In genomic region chr17:58591455-58591854, GRCh38 we compare ENCODE assay signal across 28 cellular contexts.
DNase-seq lines count a peak whose midpoint lies in the region; ATAC-seq, FAIRE-seq and TF ChIP-seq lines count a peak whose summit lies in the region.
"Had no signal": no experiment of that assay in that cellular context is flagged by ENCODE, and none has a peak within 500 bp of the region (broad histone marks: within the 10 kb centered on the region; RNA-seq: fewer than 3 reads in every experiment).

No MANE protein-coding gene starts in this region.

- 0 out of 2 replicates have a peak, but pooled peaks have one; percentile 4 for TF ChIP-seq CTCF in AG04450 (IDR thresholded peaks at IDR 0.05; ENCODE audit: low read depth, low read length)
- peak; percentile 53 for TF ChIP-seq CTCF in H9 (conservative IDR thresholded peaks at IDR 0.05)
- TF ChIP-seq CTCF in astrocyte (IDR thresholded peaks at IDR 0.05; ENCODE audit: insufficient read depth, low read depth, low read length): peak; percentile 5
- TF ChIP-seq CTCF in nephron (IDR thresholded peaks at IDR 0.05; ENCODE audit: unreplicated experiment in 3 of 3): peak in 2 of 3 experiments; percentile 16 to 31
- TF ChIP-seq CTCF in transverse colon (IDR thresholded peaks at IDR 0.05): no peak

- H3K23me2 ChIP-seq in H9 (ENCODE audit: insufficient read length, low read depth, low read length, poor library complexity, severe bottlenecking): no peaks in the 10 kb centered on the region

- H3K27me3 ChIP-seq in AG04450 (ENCODE audit: control insufficient read depth, insufficient read depth, low read length): no peaks in the 10 kb centered on the region
- no peaks in the 10 kb centered on the region for H3K27me3 ChIP-seq in H9 (ENCODE audit: insufficient read depth, low read length)
- no peaks in the 10 kb centered on the region for H3K27me3 ChIP-seq in astrocyte (ENCODE audit: insufficient read depth, low read length)
- H3K27me3 ChIP-seq in transverse colon: no peaks in the 10 kb centered on the region
- H3K27me3 ChIP-seq: left lung, SJSA1, vagina had no signal

- intact Hi-C loops in transverse colon (cut with DNase I; ENCODE audit: low total_unique reads): no loop called here

- ATAC-seq in GM19035 (IDR thresholded peaks at IDR 0.05; ENCODE audit: unreplicated experiment) (no peak), GM21367 (IDR thresholded peaks at IDR 0.05; ENCODE audit: unreplicated experiment) (no peak)
- ATAC-seq: activated naive CD8-positive, alpha-beta T cell treated with anti-CD3 and anti-CD28 coated beads, Interleukin-2, amount 50 U/mL, for 24 hours; left lung; natural killer cell; Panc1; stimulated activated naive B cell treated with anti-CD40 and anti-IgM and Interleukin-4, amounts not matched to agents 10 μg/mL and 1 μg/mL and 100 μg/mL, for 72 hours had no signal

- H3K4me3 ChIP-seq in AG04450 (ENCODE audit: low read depth, low read length) (no peak overlapping the region), astrocyte (ENCODE audit: insufficient read depth, low read depth, low read length) (no peak overlapping the region), transverse colon (no peak overlapping the region)
- H3K4me3 ChIP-seq: left lung, SJSA1, vagina had no signal

- H2BK15ac ChIP-seq in H9 (ENCODE audit: low read depth, low read length): no peak overlapping the region

- H3K4me3 Mint-ChIP-seq in H9: no peak overlapping the region
- no peak overlapping the region for H3K4me3 Mint-ChIP-seq in astrocyte (ENCODE audit: unreplicated experiment)
- no peak overlapping the region for H3K4me3 Mint-ChIP-seq in nephron
- H3K4me3 Mint-ChIP-seq: activated naive CD8-positive, alpha-beta T cell treated with anti-CD3 and anti-CD28 coated beads, Interleukin-2, amount 50 U/mL, for 24 hours; CD4-positive, alpha-beta memory T cell; natural killer cell; stimulated activated naive B cell treated with anti-CD40 and anti-IgM and Interleukin-4, amounts not matched to agents 10 μg/mL and 1 μg/mL and 100 μg/mL, for 72 hours had no signal

- FAIRE-seq in astrocyte (lab: Jason Lieb, UNC): no peak
- FAIRE-seq: GM12892, GM19239 had no signal

- H3K36me3 ChIP-seq in astrocyte (ENCODE audit: insufficient read depth, low read length) (no peaks in the 10 kb centered on the region), transverse colon (no peaks in the 10 kb centered on the region)
- H3K36me3 ChIP-seq: left lung, SJSA1, vagina had no signal

- H3K4me1 Mint-ChIP-seq in H9: peaks cover 4 to 6% of the 10 kb centered on the region in 2 experiments; a peak in 2 of 4 replicates
- no peaks in the 10 kb centered on the region for H3K4me1 Mint-ChIP-seq in astrocyte (ENCODE audit: low read depth, unreplicated experiment)
- no peaks in the 10 kb centered on the region for H3K4me1 Mint-ChIP-seq in nephron

- H4K5ac ChIP-seq in H9 (ENCODE audit: insufficient read length, low read depth, low read length): no peak overlapping the region

- no peak overlapping the region for H3K14ac ChIP-seq in H9 (ENCODE audit: insufficient read depth, low read length)

- CTCF ChIA-PET in AG04450 (lab: Charles Lee): no interaction called here

- H4K20me1 ChIP-seq in H9 (ENCODE audit: control insufficient read depth, insufficient read depth, insufficient read length) (no peaks in the 10 kb centered on the region), astrocyte (ENCODE audit: insufficient read depth, low read length) (no peaks in the 10 kb centered on the region)

- H3K56ac ChIP-seq in H9 (ENCODE audit: insufficient read length, low read depth, low read length): no peak overlapping the region

- H3K36me3 Mint-ChIP-seq in H9 (ENCODE audit: insufficient read depth in 1 of 3, low read depth in 3 of 3): no peaks in the 10 kb centered on the region
- H3K36me3 Mint-ChIP-seq in astrocyte (ENCODE audit: low read depth, unreplicated experiment): no peaks in the 10 kb centered on the region
- H3K36me3 Mint-ChIP-seq in nephron (ENCODE audit: low read depth): no peaks in the 10 kb centered on the region
- H3K36me3 Mint-ChIP-seq: CD4-positive, alpha-beta memory T cell; natural killer cell; stimulated activated naive B cell treated with anti-CD40 and anti-IgM and Interleukin-4, amounts not matched to agents 10 μg/mL and 1 μg/mL and 100 μg/mL, for 72 hours had no signal

- H2BK120ac ChIP-seq in H9 (ENCODE audit: low read depth, low read length, poor library complexity, severe bottlenecking): no peak overlapping the region

- in situ Hi-C loops in transverse colon (cut with MboI; ENCODE audit: low pct_ligation_motif_present in 1 of 4, low pct_unique_long_range_greater_than_20kb in 1 of 4, low sequenced_read_pairs in 3 of 4): loop anchor here in 3 of 4 donors (10.0 to 25.0 kb wide), 4 partner anchors 57 to 423 kb away; no protein-coding TSS in a partner anchor

- H3K27me3 Mint-ChIP-seq in H9 (ENCODE audit: low read depth) (no peaks in the 10 kb centered on the region), astrocyte (ENCODE audit: low read depth, unreplicated experiment) (no peaks in the 10 kb centered on the region), nephron (ENCODE audit: low read depth) (peaks cover 3% of the 10 kb centered on the region)
- H3K27me3 Mint-ChIP-seq: activated naive CD8-positive, alpha-beta T cell treated with anti-CD3 and anti-CD28 coated beads, Interleukin-2, amount 50 U/mL, for 24 hours had no signal

- H2AFZ ChIP-seq in H9 (ENCODE audit: low read length) (no peak overlapping the region), astrocyte (ENCODE audit: low read depth, low read length) (no peak overlapping the region)

- no peak overlapping the region for H3K23ac ChIP-seq in H9 (ENCODE audit: insufficient read length, low read depth, low read length)

- TF ChIP-seq EP300 in transverse colon (IDR thresholded peaks at IDR 0.05; ENCODE audit: low read depth): no peak

- no peak overlapping the region for H3K27ac ChIP-seq in AG04450 (ENCODE audit: low read depth, low read length)
- H3K27ac ChIP-seq in H9 (ENCODE audit: insufficient read length, low read depth, low read length): no peak overlapping the region
- no peak overlapping the region for H3K27ac ChIP-seq in astrocyte (ENCODE audit: low read depth, low read length)
- no peak overlapping the region for H3K27ac ChIP-seq in transverse colon
- H3K27ac ChIP-seq: left lung, SJSA1, vagina had no signal

- no CpG with 5 or more reads among the region's 6 CpGs for WGBS in H9 (ENCODE audit: extremely low coverage, insufficient read length, low lambda C conversion rate)
- 79 to 81% methylated on average over 3 to 6 of the region's 6 CpGs for WGBS in transverse colon (ENCODE audit: low coverage in 1 of 2), 2 donors

- no peak overlapping the region for H3K27ac Mint-ChIP-seq in H9
- no peak overlapping the region for H3K27ac Mint-ChIP-seq in astrocyte (ENCODE audit: unreplicated experiment)
- no peak overlapping the region for H3K27ac Mint-ChIP-seq in nephron
- H3K27ac Mint-ChIP-seq: activated naive CD8-positive, alpha-beta T cell treated with anti-CD3 and anti-CD28 coated beads, Interleukin-2, amount 50 U/mL, for 24 hours; CD4-positive, alpha-beta memory T cell; natural killer cell; stimulated activated naive B cell treated with anti-CD40 and anti-IgM and Interleukin-4, amounts not matched to agents 10 μg/mL and 1 μg/mL and 100 μg/mL, for 72 hours had no signal

- H3K4me1 ChIP-seq in H9 (ENCODE audit: insufficient read depth, low read length) (no peaks in the 10 kb centered on the region), astrocyte (ENCODE audit: insufficient read depth, low read length) (no peaks in the 10 kb centered on the region), transverse colon (no peaks in the 10 kb centered on the region)
- H3K4me1 ChIP-seq: left lung, SJSA1, vagina had no signal

- H2BK20ac ChIP-seq in H9 (ENCODE audit: low read depth, low read length, poor library complexity, severe bottlenecking): no peak overlapping the region

- H3K79me2 ChIP-seq in H9 (ENCODE audit: insufficient read depth, low read length): no peaks in the 10 kb centered on the region
- H3K79me2 ChIP-seq in astrocyte (ENCODE audit: insufficient read depth, low read length): no peaks in the 10 kb centered on the region

- H3K18ac ChIP-seq in H9 (ENCODE audit: insufficient read length, low read depth, low read length): no peak overlapping the region

- H2AK5ac ChIP-seq in H9 (ENCODE audit: insufficient read length, low read length): no peak overlapping the region

- DNase-seq in AG04450 (ENCODE audit: low read depth, low spot score) (no peak), H9 (no peak), astrocyte (ENCODE audit: low read depth) (no peak), transverse colon (no peak), SW480 (ENCODE audit: low spot score) (no peak)
- DNase-seq: activated CD4-positive, alpha-beta T cell treated with anti-CD3 and anti-CD28 coated beads, Interleukin-2, amount 50 U/mL, for 48 hours; activated CD4-positive, CD25-positive, alpha-beta regulatory T cell; activated effector memory CD4-positive, alpha-beta T cell treated with anti-CD3 and anti-CD28 coated beads, Interleukin-2, amount 50 U/mL, for 16 hours; activated naive CD8-positive, alpha-beta T cell treated with anti-CD3 and anti-CD28 coated beads, Interleukin-2, amount 50 U/mL, for 24 hours; CD4-positive, alpha-beta memory T cell; cortex of kidney; Kasumi-1; left lung; midbrain; natural killer cell; NCI-H1105; NCI-H2029 treated with DMSO at 0.1 percent for 48 hours; NCI-H82; stimulated activated CD4-positive, alpha-beta T cell treated with anti-CD3 and anti-CD28 coated beads, Interleukin-2, amount 100 ng/mL, for 24 hours; stimulated activated naive B cell treated with anti-CD40 and anti-IgM and Interleukin-4, amounts not matched to agents 10 μg/mL and 1 μg/mL and 100 μg/mL, for 72 hours had no signal

- no peak overlapping the region for H4K91ac ChIP-seq in H9 (ENCODE audit: insufficient read length, low read depth, low read length)

- H3K4me2 ChIP-seq in H9 (ENCODE audit: insufficient read depth, insufficient read length, low read length) (no peak overlapping the region), astrocyte (ENCODE audit: low read length) (no peak overlapping the region)

- TF ChIP-seq POLR2A in transverse colon (IDR thresholded peaks at IDR 0.05): no peak

- H2BK12ac ChIP-seq in H9 (ENCODE audit: insufficient read length, low read depth, low read length): no peak overlapping the region

- H4K8ac ChIP-seq in H9 (replicated peaks; ENCODE audit: insufficient read length, low read depth, low read length): no peak overlapping the region

- POLR2A ChIA-PET in AG04450 (lab: Yijun Ruan, JAX): no interaction called here

- H2BK5ac ChIP-seq in H9 (ENCODE audit: insufficient read length, low read length): no peak overlapping the region

- H3K4ac ChIP-seq in H9 (ENCODE audit: low read depth, low read length): no peak overlapping the region

- no peak overlapping the region for H3K9ac ChIP-seq in H9 (ENCODE audit: extremely low read depth, insufficient read length, low read length)
- H3K9ac ChIP-seq in astrocyte (ENCODE audit: low read length): no peak overlapping the region

- no peaks in the 10 kb centered on the region for H3K9me3 ChIP-seq in AG04450 (ENCODE audit: control insufficient read depth, insufficient read depth, low read length)
- H3K9me3 ChIP-seq in H9 (ENCODE audit: control insufficient read depth, low read depth, low read length): no peaks in the 10 kb centered on the region
- H3K9me3 ChIP-seq in astrocyte (ENCODE audit: insufficient read depth, low read depth, low read length): no peaks in the 10 kb centered on the region
- H3K9me3 ChIP-seq in transverse colon: no peaks in the 10 kb centered on the region
- H3K9me3 ChIP-seq: left lung, SJSA1, vagina had no signal

- H3T11ph ChIP-seq in H9 (ENCODE audit: low read length): no peak overlapping the region

- no peaks in the 10 kb centered on the region for H3K9me3 Mint-ChIP-seq in H9
- no peaks in the 10 kb centered on the region for H3K9me3 Mint-ChIP-seq in astrocyte (ENCODE audit: unreplicated experiment)
- H3K9me3 Mint-ChIP-seq in nephron: no peaks in the 10 kb centered on the region
- H3K9me3 Mint-ChIP-seq: activated naive CD8-positive, alpha-beta T cell treated with anti-CD3 and anti-CD28 coated beads, Interleukin-2, amount 50 U/mL, for 24 hours; CD4-positive, alpha-beta memory T cell; natural killer cell; stimulated activated naive B cell treated with anti-CD40 and anti-IgM and Interleukin-4, amounts not matched to agents 10 μg/mL and 1 μg/mL and 100 μg/mL, for 72 hours had no signal

- no peaks in the 10 kb centered on the region for H3K79me1 ChIP-seq in H9 (ENCODE audit: insufficient read depth, low read depth, low read length, poor library complexity, severe bottlenecking)

Comparison
In these comparisons a context has a peak if more than half of its experiments do, and no peak if none do; other contexts are left out.
1. CTCF ChIP-seq: peak in AG04450 (single experiment), H9 (single experiment), astrocyte (single experiment) and nephron (2 of 3); none in transverse colon (0 of 5).